ENCODE assay signal across 28 cellular contexts in the genomic region with DNA sequence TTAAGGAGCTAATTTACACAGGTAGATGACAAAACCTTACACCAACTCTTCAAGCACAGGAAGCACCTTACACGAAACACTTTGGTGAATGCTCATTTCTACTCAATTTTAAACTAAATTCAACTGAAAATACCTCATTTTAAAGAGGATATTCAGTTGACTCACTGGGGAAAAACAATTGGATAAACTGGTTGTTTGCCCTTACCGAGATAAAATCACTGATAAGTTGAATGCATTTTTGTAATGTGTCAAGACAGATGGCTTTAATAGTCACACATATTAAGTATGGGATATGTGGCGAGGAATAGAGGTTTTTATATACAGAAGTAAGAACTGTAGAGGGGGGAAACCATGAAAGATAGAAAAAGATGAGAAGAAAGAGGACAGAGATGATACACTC.
DNase-seq lines count a peak whose midpoint lies in the region; ATAC-seq and TF ChIP-seq lines count a peak whose summit lies in the region.
"Had no signal": no experiment of that assay in that cellular context is flagged by ENCODE, and none has a peak within 500 bp of the region (broad histone marks: within the 10 kb centered on the region; RNA-seq: fewer than 3 reads in every experiment).

No MANE protein-coding gene starts in this region.

- peak; percentile 56 for DNase-seq in DMS53 (lab: John Stamatoyannopoulos, UW)
- no peak for DNase-seq in epithelial cell of prostate (ENCODE audit: low read depth, low spot score)
- DNase-seq in smooth muscle cell (lab: John Stamatoyannopoulos, UW; ENCODE audit: unreplicated experiment), result no peak
- no peak for DNase-seq in GF-D8 (lab: John Stamatoyannopoulos, UW)
- no peak for DNase-seq in activated naive CD4-positive, alpha-beta T cell (lab: John Stamatoyannopoulos, UW)
- DNase-seq: activated CD4-positive, alpha-beta T cell treated with anti-CD3 and anti-CD28 coated beads for 48 hours; activated CD8-positive, alpha-beta memory T cell treated with anti-CD3 and anti-CD28 coated beads for 24 hours; activated T-cell treated with anti-CD3 and anti-CD28 coated beads for 4 hours; CD4-positive, CD25-positive, alpha-beta regulatory T cell; left lung; mesendoderm; NCI-H1417 treated with DMSO at 0.1 percent for 48 hours; NCI-H2081 treated with DMSO at 0.1 percent for 48 hours; NCI-H2227 treated with DMSO at 0.1 percent for 48 hours; NCI-H69; Peyer's patch; SIG-M5; stimulated activated CD4-positive, alpha-beta T cell treated with anti-CD3 and anti-CD28 coated beads, Interleukin-12 subunit alpha, Interleukin-12 subunit beta, amount 100 ng/mL, for 4 hours; stimulated activated CD4-positive, alpha-beta T cell treated with anti-CD3 and anti-CD28 coated beads, Interleukin-2, amount 100 ng/mL, for 48 hours; stimulated activated naive CD8-positive, alpha-beta T cell treated with anti-CD3 and anti-CD28 coated beads, Interleukin-15, amount 100 ng/mL, for 72 hours; SW 1271; thyroid gland had no signal

- H3F3A ChIP-seq in smooth muscle cell (ENCODE audit: low read depth), result peaks cover 25% of the 10 kb centered on the region

- H3K4me3 ChIP-seq in HUES48 (ENCODE audit: low read depth, low read length) (no peak overlapping the region), smooth muscle cell (no peak overlapping the region)
- H3K4me3 ChIP-seq: left lung, Peyer's patch, prostate gland, thyroid gland had no signal

- H3K36me3 ChIP-seq in HUES48 (ENCODE audit: control insufficient read depth, insufficient read depth, low read length), result peaks cover 2% of the 10 kb centered on the region; the same call in 1 of the 2 replicates
- no peaks in the 10 kb centered on the region for H3K36me3 ChIP-seq in smooth muscle cell (ENCODE audit: low read depth)
- H3K36me3 ChIP-seq: left lung, Peyer's patch, prostate gland, thyroid gland had no signal

- H3K9ac ChIP-seq in HUES48 (ENCODE audit: low read depth, low read length), result no peak overlapping the region
- H3K9ac ChIP-seq in smooth muscle cell (ENCODE audit: low read depth), result no peak overlapping the region

- H3K27me3 ChIP-seq in HUES48 (ENCODE audit: control insufficient read depth, insufficient read depth, low read length) (no peaks in the 10 kb centered on the region), smooth muscle cell (ENCODE audit: low read depth) (no peaks in the 10 kb centered on the region)
- H3K27me3 ChIP-seq: left lung, Peyer's patch, thyroid gland had no signal

- no peak for ATAC-seq in GM21576 (IDR thresholded peaks at IDR 0.05; ENCODE audit: unreplicated experiment)
- ATAC-seq: activated naive CD4-positive, alpha-beta T cell treated with anti-CD3 and anti-CD28 coated beads, Interleukin-2, amount 50 U/mL, for 72 hours; left lung; sciatic nerve; stimulated activated naive CD8-positive, alpha-beta T cell treated with anti-CD3 and anti-CD28 coated beads, Interleukin-15, amount 100 ng/mL, for 72 hours had no signal

- H3K4me1 ChIP-seq in HUES48 (ENCODE audit: control insufficient read depth, insufficient read depth, low read length) (peaks cover 56% of the 10 kb centered on the region), smooth muscle cell (ENCODE audit: low read depth) (peaks cover 35% of the 10 kb centered on the region)
- H3K4me1 ChIP-seq: prostate gland, thyroid gland had no signal

- TF ChIP-seq CTCF in smooth muscle cell (IDR thresholded peaks at IDR 0.05; ENCODE audit: borderline replicate concordance, insufficient read depth, poor library complexity, severe bottlenecking), result no peak

- peaks cover 39% of the 10 kb centered on the region for H4K20me1 ChIP-seq in smooth muscle cell (ENCODE audit: low read depth)

- H3K79me2 ChIP-seq in smooth muscle cell (ENCODE audit: low read depth), result peaks cover 84% of the 10 kb centered on the region

- H2AFZ ChIP-seq in smooth muscle cell (ENCODE audit: low read depth), result no peak overlapping the region

- H3K27ac ChIP-seq in HUES48 (ENCODE audit: low read depth, low read length) (peak overlapping the region; percentile 3), epithelial cell of prostate (peak overlapping the region; percentile 42), smooth muscle cell (ENCODE audit: low read depth) (peak overlapping the region; percentile 2)
- H3K27ac ChIP-seq: left lung, Peyer's patch, prostate gland, thyroid gland, VCaP had no signal

- H3K4me2 ChIP-seq in smooth muscle cell, result no peak overlapping the region

- no peaks in the 10 kb centered on the region for H3K9me3 ChIP-seq in HUES48 (ENCODE audit: control insufficient read depth, insufficient read depth, low read length)
- no peaks in the 10 kb centered on the region for H3K9me3 ChIP-seq in smooth muscle cell (replicated peaks; ENCODE audit: low read depth)
- H3K9me3 ChIP-seq: left lung, Peyer's patch, prostate gland, thyroid gland had no signal

- 83% methylated on average over 3 of the region's 3 CpGs for WGBS in smooth muscle cell (ENCODE audit: low lambda C conversion rate)
